In genomic region chr2:21910832-21911507, GRCh38 we compare ENCODE assay signal across 18 cellular contexts.
"Had no signal": no experiment of that assay in that cellular context is flagged by ENCODE, and none has a peak within 500 bp of the region (broad histone marks: within the 10 kb centered on the region; RNA-seq: fewer than 3 reads in every experiment).

No MANE protein-coding gene starts in this region.

- H3K4me1 Mint-ChIP-seq: activated CD4-positive, alpha-beta memory T cell treated with anti-CD3 and anti-CD28 coated beads, Interleukin-2, amount 10 ng/mL, durations not matched to agents 7 days and 5 days; activated CD4-positive, alpha-beta T cell treated with anti-CD3 and anti-CD28 coated beads for 36 hours; activated naive CD4-positive, alpha-beta T cell treated with anti-CD3 and anti-CD28 coated beads, Interleukin-2, amount 10 ng/mL, durations not matched to agents 7 days and 5 days; naive B cell; stimulated activated effector memory CD8-positive, alpha-beta T cell treated with anti-CD3 and anti-CD28 coated beads, Interleukin-12 subunit alpha, Interleukin-12 subunit beta, amount 100 ng/mL, for 72 hours had no signal

- H3K9me3 ChIP-seq: thoracic aorta, upper lobe of right lung had no signal

- H3K36me3 Mint-ChIP-seq: activated naive CD4-positive, alpha-beta T cell treated with anti-CD3 and anti-CD28 coated beads, Interleukin-2, amount 10 ng/mL, durations not matched to agents 7 days and 5 days; naive B cell; stimulated activated effector memory CD8-positive, alpha-beta T cell treated with anti-CD3 and anti-CD28 coated beads, Interleukin-12 subunit alpha, Interleukin-12 subunit beta, amount 100 ng/mL, for 72 hours had no signal

- H3K79me2 ChIP-seq: parathyroid adenoma had no signal

- H3K27ac Mint-ChIP-seq: activated CD4-positive, alpha-beta memory T cell treated with anti-CD3 and anti-CD28 coated beads, Interleukin-2, amount 10 ng/mL, durations not matched to agents 7 days and 5 days; activated CD4-positive, alpha-beta T cell treated with anti-CD3 and anti-CD28 coated beads for 36 hours; activated naive CD4-positive, alpha-beta T cell treated with anti-CD3 and anti-CD28 coated beads, Interleukin-2, amount 10 ng/mL, durations not matched to agents 7 days and 5 days; activated T-cell treated with anti-CD3 and anti-CD28 coated beads, Interleukin-2, amount 50 U/mL, for 24 hours; effector memory CD8-positive, alpha-beta T cell; naive B cell; stimulated activated effector memory CD8-positive, alpha-beta T cell treated with anti-CD3 and anti-CD28 coated beads, Interleukin-12 subunit alpha, Interleukin-12 subunit beta, amount 100 ng/mL, for 72 hours had no signal

- H3K27me3 Mint-ChIP-seq: activated CD4-positive, alpha-beta memory T cell treated with anti-CD3 and anti-CD28 coated beads, Interleukin-2, amount 10 ng/mL, durations not matched to agents 7 days and 5 days; activated CD4-positive, alpha-beta T cell treated with anti-CD3 and anti-CD28 coated beads for 36 hours; activated naive CD4-positive, alpha-beta T cell treated with anti-CD3 and anti-CD28 coated beads, Interleukin-2, amount 10 ng/mL, durations not matched to agents 7 days and 5 days; activated T-cell treated with anti-CD3 and anti-CD28 coated beads, Interleukin-2, amount 50 U/mL, for 24 hours; effector memory CD8-positive, alpha-beta T cell; naive B cell had no signal

- H3K27me3 ChIP-seq: upper lobe of right lung had no signal

- DNase-seq: activated CD4-positive, alpha-beta memory T cell treated with anti-CD3 and anti-CD28 coated beads, Interleukin-2, amount 10 ng/mL, durations not matched to agents 7 days and 5 days; activated CD4-positive, alpha-beta T cell treated with anti-CD3 and anti-CD28 coated beads for 36 hours; activated naive CD4-positive, alpha-beta T cell treated with anti-CD3 and anti-CD28 coated beads, Interleukin-2, amount 10 ng/mL, durations not matched to agents 7 days and 5 days; activated T-cell treated with anti-CD3 and anti-CD28 coated beads, Interleukin-2, amount 50 U/mL, for 24 hours; dermis blood vessel endothelial cell; effector memory CD8-positive, alpha-beta T cell; naive B cell; upper lobe of right lung had no signal

- H3K4me3 Mint-ChIP-seq: activated CD4-positive, alpha-beta memory T cell treated with anti-CD3 and anti-CD28 coated beads, Interleukin-2, amount 10 ng/mL, durations not matched to agents 7 days and 5 days; activated CD4-positive, alpha-beta T cell treated with anti-CD3 and anti-CD28 coated beads for 36 hours; activated naive CD4-positive, alpha-beta T cell treated with anti-CD3 and anti-CD28 coated beads, Interleukin-2, amount 10 ng/mL, durations not matched to agents 7 days and 5 days; activated T-cell treated with anti-CD3 and anti-CD28 coated beads, Interleukin-2, amount 50 U/mL, for 24 hours; effector memory CD8-positive, alpha-beta T cell; naive B cell; stimulated activated effector memory CD8-positive, alpha-beta T cell treated with anti-CD3 and anti-CD28 coated beads, Interleukin-12 subunit alpha, Interleukin-12 subunit beta, amount 100 ng/mL, for 72 hours had no signal

- H3K4me3 ChIP-seq: thoracic aorta, upper lobe of right lung had no signal

- H3K4me1 ChIP-seq: parathyroid adenoma, upper lobe of right lung had no signal

- H3K27ac ChIP-seq: epithelial cell of prostate, parathyroid adenoma, thoracic aorta, upper lobe of right lung, VCaP had no signal

- ATAC-seq: activated CD4-positive, alpha-beta T cell treated with anti-CD3 and anti-CD28 coated beads for 36 hours; effector memory CD8-positive, alpha-beta T cell; left lobe of liver; stimulated activated effector memory CD8-positive, alpha-beta T cell treated with anti-CD3 and anti-CD28 coated beads, Interleukin-12 subunit alpha, Interleukin-12 subunit beta, amount 100 ng/mL, for 72 hours; upper lobe of right lung had no signal

- H3K9ac ChIP-seq: parathyroid adenoma had no signal

- H2AFZ ChIP-seq: parathyroid adenoma had no signal

- H3K36me3 ChIP-seq: thoracic aorta, upper lobe of right lung had no signal

- FAIRE-seq: astrocyte, bronchial epithelial cell, frontal cortex, islet of Langerhans had no signal
